In genomic region chr1:205600085-205600484, GRCh38 we compare ENCODE assay signal across 8 cellular contexts. TPM values are rescaled to one million over a fixed set of nuclear protein-coding genes. Genes with fewer than 3 reads are reported as not detected.
DNase-seq lines count a peak whose midpoint lies in the region; ATAC-seq and TF ChIP-seq lines count a peak whose summit lies in the region.

No MANE protein-coding gene starts in this region.

- TF ChIP-seq POLR2A in heart left ventricle (IDR thresholded peaks at IDR 0.05) = no peak

- intact Hi-C loops in heart left ventricle (cut with DNase I) = no loop called here
- intact Hi-C loops in Right ventricle myocardium inferior (cut with DNase I) = no loop called here
- intact Hi-C loops in upper lobe of right lung (cut with DNase I) = no loop called here

- H3K27ac ChIP-seq in heart left ventricle = peak overlapping the region; percentile 22 to 76 (median 60)
- peak overlapping the region; percentile 42 for H3K27ac ChIP-seq in upper lobe of right lung

- H3K36me3 ChIP-seq in heart left ventricle (peaks cover 0 to 37% (median 0%) of the 10 kb centered on the region in 9 donors), upper lobe of right lung (peaks cover 11% of the 10 kb centered on the region)

- DNase-seq in heart left ventricle = no peak
- DNase-seq in Right ventricle myocardium inferior (ENCODE audit: missing footprints) = no peak
- peak; percentile 57 for DNase-seq in RKO (ENCODE audit: low spot score)
- peak; percentile 59 for DNase-seq in fibroblast of peridontal ligament (ENCODE audit: extremely low read depth)
- no peak for DNase-seq in upper lobe of right lung
- no peak for DNase-seq in NCI-H524 treated with DMSO at 0.1 percent for 48 hours (lab: John Stamatoyannopoulos, UW)
- DNase-seq in nucleus accumbens (lab: John Stamatoyannopoulos, UW) = no peak
- DNase-seq in GM13976 (ENCODE audit: low spot score) = no peak

- H3K9me3 ChIP-seq in heart left ventricle = no peaks in the 10 kb centered on the region
- H3K9me3 ChIP-seq in upper lobe of right lung = no peaks in the 10 kb centered on the region

- H3K27me3 ChIP-seq in heart left ventricle (no peaks in the 10 kb centered on the region), upper lobe of right lung (no peaks in the 10 kb centered on the region)

- ATAC-seq in heart left ventricle (no peak), Right ventricle myocardium inferior (no peak), upper lobe of right lung (no peak)

- 43 to 76% (median 56%) methylated on average over 1 of the region's 1 CpG for WGBS in heart left ventricle, 4 donors

- H3K4me3 ChIP-seq in heart left ventricle (peak overlapping the region in 1 of 12 donors; percentile 8), upper lobe of right lung (no peak overlapping the region)

- peaks cover 3 to 43% (median 27%) of the 10 kb centered on the region in 12 donors for H3K4me1 ChIP-seq in heart left ventricle
- peaks cover 16% of the 10 kb centered on the region for H3K4me1 ChIP-seq in upper lobe of right lung

- TF ChIP-seq CTCF in heart left ventricle (IDR thresholded peaks at IDR 0.05) (no peak), upper lobe of right lung (IDR thresholded peaks at IDR 0.05) (no peak), GM13976 (IDR thresholded peaks at IDR 0.05; ENCODE audit: borderline replicate concordance, control extremely low read depth, extremely low read depth, insufficient read depth, missing control alignments) (no peak)

- in situ Hi-C loops in GM13976 (cut with MboI; ENCODE audit: low sequenced_read_pairs, unreplicated experiment) = no loop called here

RNA-seq across cellular contexts. Expression of gene ELK4, which starts 31.7 kb away (rescaled TPM):
- 10 to 100 TPM; 18.5 to 54.9 (median 36.5) TPM for total RNA-seq in heart left ventricle
- 10 to 100 TPM in 1 of 2 donors, 1 to 10 TPM in 1; 5.0 to 11.3 TPM for polyA plus RNA-seq in heart left ventricle
- 35.5 TPM for total RNA-seq in Right ventricle myocardium inferior
- 71.5 TPM for total RNA-seq in upper lobe of right lung

Comparison
In these comparisons a context has a peak if more than half of its experiments do, and no peak if none do; other contexts are left out.
1. DNase-seq: peak in RKO (single experiment) and fibroblast of peridontal ligament (single experiment); none in heart left ventricle (0 of 5), Right ventricle myocardium inferior (single experiment), upper lobe of right lung (single experiment), NCI-H524 treated with DMSO at 0.1 percent for 48 hours (single experiment), nucleus accumbens (0 of 56) and GM13976 (single experiment).